In the genomic region with DNA sequence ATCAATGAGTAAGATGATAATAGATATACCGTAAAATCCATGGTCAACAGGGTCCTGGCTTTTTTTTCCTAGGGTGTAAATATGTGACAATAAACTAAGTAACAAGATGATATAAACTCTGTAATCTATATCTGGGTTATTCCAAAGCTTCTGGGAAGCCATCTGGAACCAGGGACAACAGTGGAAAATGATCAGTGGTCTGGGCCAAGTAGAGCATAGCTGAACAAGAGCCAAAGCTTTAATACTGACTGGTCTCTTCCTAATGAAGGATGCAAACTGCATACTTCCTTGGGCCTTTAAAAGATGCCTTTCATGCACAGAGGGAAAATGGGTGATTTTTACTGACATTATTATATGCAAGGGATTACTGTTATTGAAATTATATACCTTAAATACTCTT, we compare ENCODE assay signal across 29 cellular contexts. TPM values are rescaled to one million over a fixed set of nuclear protein-coding genes. Genes with fewer than 3 reads are reported as not detected.
"Had no signal": no experiment of that assay in that cellular context is flagged by ENCODE, and none has a peak within 500 bp of the region (broad histone marks: within the 10 kb centered on the region; RNA-seq: fewer than 3 reads in every experiment).

No MANE protein-coding gene starts in this region.

- H3K27ac ChIP-seq: ascending aorta, body of pancreas had no signal

- FAIRE-seq: bronchial epithelial cell, RCC 7860, TTC549 had no signal

- H3K4me1 ChIP-seq: ascending aorta had no signal

- ATAC-seq: activated naive CD8-positive, alpha-beta T cell treated with anti-CD3 and anti-CD28 coated beads, Interleukin-2, amount 50 U/mL, for 24 hours; activated T-cell treated with anti-CD3 and anti-CD28 coated beads, Interleukin-2, amount 50 U/mL, for 4 hours; body of pancreas; T-helper 17 cell had no signal

- H3K9me3 ChIP-seq: ascending aorta, body of pancreas had no signal

- DNase-seq: activated CD4-positive, alpha-beta memory T cell treated with anti-CD3 and anti-CD28 coated beads for 36 hours; activated CD4-positive, alpha-beta T cell treated with anti-CD3 and anti-CD28 coated beads, Interleukin-2, amount 10 ng/mL, durations not matched to agents 7 days and 5 days; activated CD4-positive, CD25-positive, alpha-beta regulatory T cell; activated CD8-positive, alpha-beta memory T cell treated with anti-CD3 and anti-CD28 coated beads for 24 hours; activated effector memory CD4-positive, alpha-beta T cell treated with anti-CD3 and anti-CD28 coated beads, Interleukin-2, amount 50 U/mL, for 16 hours; activated naive CD4-positive, alpha-beta T cell treated with Interleukin-2 at 50 U/mL for 16 hours; activated naive CD8-positive, alpha-beta T cell treated with anti-CD3 and anti-CD28 coated beads, Interleukin-2, amount 50 U/mL, for 24 hours; activated T-cell treated with anti-CD3 and anti-CD28 coated beads, Interleukin-2, amount 50 U/mL, for 4 hours; amniotic stem cell; central memory CD4-positive, alpha-beta T cell; Karpas-422; NCI-H1048; NCI-H146; NCI-H2107; NCI-H2171 treated with DMSO at 0.1 percent for 48 hours; NCI-H226; NCI-H510A; NCI-H526 treated with DMSO at 0.1 percent for 48 hours; SHP77 treated with DMSO at 0.1 percent for 48 hours; T-helper 17 cell; T-helper 9 cell had no signal

- H3K27me3 ChIP-seq: ascending aorta, body of pancreas had no signal

- H3K4me3 ChIP-seq: ascending aorta, body of pancreas had no signal

- H3K36me3 ChIP-seq: ascending aorta had no signal

RNA-seq across cellular contexts. Expression of a gene that starts 8.9 kb away (rescaled TPM):
- total RNA-seq: activated CD4-positive, alpha-beta memory T cell treated with anti-CD3 and anti-CD28 coated beads for 36 hours; activated CD4-positive, alpha-beta T cell treated with anti-CD3 and anti-CD28 coated beads, Interleukin-2, amount 10 ng/mL, durations not matched to agents 7 days and 5 days; activated naive CD4-positive, alpha-beta T cell treated with anti-CD3 and anti-CD28 coated beads, Interleukin-2, amount 50 U/mL, for 72 hours; activated T-cell treated with anti-CD3 and anti-CD28 coated beads, Interleukin-2, amount 50 U/mL, for 4 hours; ascending aorta; bronchial epithelial cell; PC-3; SK-MEL-5 had no signal
